ENCODE assay signal across 16 cellular contexts in the genomic region with DNA sequence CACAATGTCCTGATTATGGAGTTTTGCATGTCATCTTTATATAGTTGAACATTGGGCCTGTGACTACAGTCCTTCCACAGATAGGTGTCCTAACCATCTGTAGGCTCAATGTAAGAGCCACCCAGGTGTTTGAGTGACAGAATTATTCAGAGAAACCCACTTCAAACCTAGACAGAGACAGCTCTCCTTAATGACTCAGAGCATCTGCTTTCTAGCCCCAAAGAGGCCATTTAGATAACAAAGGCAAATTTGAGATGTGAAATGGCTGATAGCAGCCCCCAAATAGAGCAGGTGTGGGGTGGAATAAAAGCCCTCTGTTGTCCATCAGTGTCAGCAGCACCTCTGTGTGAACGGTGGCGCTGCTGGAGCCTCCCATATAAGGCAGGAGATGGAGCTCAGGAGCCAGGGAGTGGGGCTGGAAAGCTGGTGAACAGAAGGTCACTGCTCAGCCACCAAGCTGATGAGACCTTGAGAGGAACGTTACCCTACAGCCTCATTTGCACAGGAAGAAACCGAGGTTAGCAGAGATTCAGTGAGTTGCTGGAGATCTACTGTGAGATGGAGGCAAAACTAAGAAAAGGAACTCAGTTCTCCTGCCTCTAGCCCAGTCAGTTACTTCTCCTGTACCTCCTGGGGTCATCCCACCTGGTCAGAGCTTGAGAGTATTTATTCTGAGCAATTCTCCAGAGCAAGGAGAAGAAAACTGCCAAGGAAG.
DNase-seq lines count a peak whose midpoint lies in the region; ATAC-seq and TF ChIP-seq lines count a peak whose summit lies in the region.
"Had no signal": no experiment of that assay in that cellular context is flagged by ENCODE, and none has a peak within 500 bp of the region (broad histone marks: within the 10 kb centered on the region; RNA-seq: fewer than 3 reads in every experiment).

No MANE protein-coding gene starts in this region.

- H3K27ac Mint-ChIP-seq in activated B cell treated with CpG ODN at 0.5 μM for 24 hours = peak overlapping the region; percentile 71
- H3K27ac Mint-ChIP-seq in activated naive CD8-positive, alpha-beta T cell treated with anti-CD3 and anti-CD28 coated beads, Interleukin-2, amount 50 U/mL, for 24 hours = no peak overlapping the region
- no peak overlapping the region for H3K27ac Mint-ChIP-seq in mesothelial cell of epicardium
- H3K27ac Mint-ChIP-seq: activated T-helper 1 cell treated with anti-CD3 and anti-CD28 coated beads, Interleukin-12 subunit alpha, Interleukin-12 subunit beta, Interleukin-2, Interleukin-4 antibody, amounts not matched to agents 30 ng/mL and 10 ng/mL and 1 ng/mL, durations not matched to agents 14 hours and 24 hours and 36 hours had no signal

- TF ChIP-seq CTCF in activated B cell treated with CpG ODN at 0.5 μM for 24 hours (IDR thresholded peaks at IDR 0.05) = no peak
- no peak for TF ChIP-seq CTCF in mesothelial cell of epicardium (IDR thresholded peaks at IDR 0.05; ENCODE audit: unreplicated experiment)
- TF ChIP-seq CTCF in lower lobe of right lung (IDR thresholded peaks at IDR 0.05) = no peak

- peaks cover 60% of the 10 kb centered on the region for H3K4me1 Mint-ChIP-seq in activated B cell treated with CpG ODN at 0.5 μM for 24 hours
- no peaks in the 10 kb centered on the region for H3K4me1 Mint-ChIP-seq in activated naive CD8-positive, alpha-beta T cell treated with anti-CD3 and anti-CD28 coated beads, Interleukin-2, amount 50 U/mL, for 24 hours
- no peaks in the 10 kb centered on the region for H3K4me1 Mint-ChIP-seq in mesothelial cell of epicardium

- H3K9me3 Mint-ChIP-seq in activated B cell treated with CpG ODN at 0.5 μM for 24 hours = no peaks in the 10 kb centered on the region
- H3K9me3 Mint-ChIP-seq in activated naive CD8-positive, alpha-beta T cell treated with anti-CD3 and anti-CD28 coated beads, Interleukin-2, amount 50 U/mL, for 24 hours = no peaks in the 10 kb centered on the region
- H3K9me3 Mint-ChIP-seq in mesothelial cell of epicardium = no peaks in the 10 kb centered on the region
- H3K9me3 Mint-ChIP-seq: activated T-helper 1 cell treated with anti-CD3 and anti-CD28 coated beads, Interleukin-12 subunit alpha, Interleukin-12 subunit beta, Interleukin-2, Interleukin-4 antibody, amounts not matched to agents 30 ng/mL and 10 ng/mL and 1 ng/mL, durations not matched to agents 14 hours and 24 hours and 36 hours had no signal

- H3K9me3 ChIP-seq in lower lobe of right lung = no peaks in the 10 kb centered on the region

- no peak overlapping the region for H3K27ac ChIP-seq in lower lobe of right lung
- H3K27ac ChIP-seq: cardiac muscle cell, hepatocyte had no signal

- DNase-seq in NCI-H82 (lab: John Stamatoyannopoulos, UW) (peak; percentile 1), NCI-H82 treated with DMSO at 0.1 percent for 48 hours (lab: John Stamatoyannopoulos, UW; ENCODE audit: unreplicated experiment) (no peak), NCI-H524 treated with DMSO at 0.1 percent for 48 hours (lab: John Stamatoyannopoulos, UW) (peak; percentile 43), activated B cell treated with CpG ODN at 0.5 μM for 24 hours (no peak), mesothelial cell of epicardium (ENCODE audit: low spot score in 2 of 2, unreplicated experiment in 2 of 2) (no peak), EL (no peak), lower lobe of right lung (no peak)
- DNase-seq in activated naive CD8-positive, alpha-beta T cell treated with anti-CD3 and anti-CD28 coated beads, Interleukin-2, amount 50 U/mL, for 24 hours = no peak
- DNase-seq: ACHN; effector CD8-positive, alpha-beta T cell; NCI-H2081 treated with DMSO at 0.1 percent for 48 hours; stimulated activated CD4-positive, alpha-beta T cell treated with anti-CD3 and anti-CD28 coated beads, Interleukin-4, amount 100 ng/mL, for 24 hours; trophoblast cell had no signal

- intact Hi-C loops in activated B cell treated with CpG ODN at 0.5 μM for 24 hours (cut with micrococcal nuclease) = loop anchor here (5.0 to 10.0 kb wide), 2 partner anchors 320 to 377 kb away; a partner anchor contains a TSS
- intact Hi-C loops in lower lobe of right lung (cut with DNase I) = no loop called here

- no peaks in the 10 kb centered on the region for H3K4me1 ChIP-seq in lower lobe of right lung

- no peak overlapping the region for H3K4me3 Mint-ChIP-seq in activated B cell treated with CpG ODN at 0.5 μM for 24 hours
- H3K4me3 Mint-ChIP-seq in activated naive CD8-positive, alpha-beta T cell treated with anti-CD3 and anti-CD28 coated beads, Interleukin-2, amount 50 U/mL, for 24 hours = no peak overlapping the region
- H3K4me3 Mint-ChIP-seq in mesothelial cell of epicardium = no peak overlapping the region
- H3K4me3 Mint-ChIP-seq: activated T-helper 1 cell treated with anti-CD3 and anti-CD28 coated beads, Interleukin-12 subunit alpha, Interleukin-12 subunit beta, Interleukin-2, Interleukin-4 antibody, amounts not matched to agents 30 ng/mL and 10 ng/mL and 1 ng/mL, durations not matched to agents 14 hours and 24 hours and 36 hours had no signal

- POLR2A ChIA-PET in activated B cell treated with CpG ODN at 0.5 μM for 24 hours (lab: Charles Lee) = no interaction called here

- H3K36me3 ChIP-seq in lower lobe of right lung = no peaks in the 10 kb centered on the region
- H3K36me3 ChIP-seq: cardiac muscle cell had no signal

- ATAC-seq in activated B cell treated with CpG ODN at 0.5 μM for 24 hours (ENCODE audit: low read depth) = no peak
- no peak for ATAC-seq in activated naive CD8-positive, alpha-beta T cell treated with anti-CD3 and anti-CD28 coated beads, Interleukin-2, amount 50 U/mL, for 24 hours
- no peak for ATAC-seq in lower lobe of right lung

- H3K27me3 Mint-ChIP-seq in activated B cell treated with CpG ODN at 0.5 μM for 24 hours = no peaks in the 10 kb centered on the region
- peaks cover 2% of the 10 kb centered on the region for H3K27me3 Mint-ChIP-seq in activated naive CD8-positive, alpha-beta T cell treated with anti-CD3 and anti-CD28 coated beads, Interleukin-2, amount 50 U/mL, for 24 hours
- peaks cover 3% of the 10 kb centered on the region for H3K27me3 Mint-ChIP-seq in mesothelial cell of epicardium (ENCODE audit: low read depth)

- CTCF ChIA-PET in activated B cell treated with CpG ODN at 0.5 μM for 24 hours (lab: Charles Lee) = no interaction called here

- no peaks in the 10 kb centered on the region for H3K36me3 Mint-ChIP-seq in activated B cell treated with CpG ODN at 0.5 μM for 24 hours (ENCODE audit: low read depth)
- H3K36me3 Mint-ChIP-seq in activated naive CD8-positive, alpha-beta T cell treated with anti-CD3 and anti-CD28 coated beads, Interleukin-2, amount 50 U/mL, for 24 hours (ENCODE audit: low read depth) = no peaks in the 10 kb centered on the region
- no peaks in the 10 kb centered on the region for H3K36me3 Mint-ChIP-seq in mesothelial cell of epicardium

- H3K4me3 ChIP-seq in lower lobe of right lung = no peak overlapping the region
- H3K4me3 ChIP-seq: cardiac muscle cell, hepatocyte had no signal

- no peaks in the 10 kb centered on the region for H3K27me3 ChIP-seq in lower lobe of right lung (ENCODE audit: low read depth)
- H3K27me3 ChIP-seq: cardiac muscle cell, hepatocyte had no signal

Comparison
In these comparisons a context has a peak if more than half of its experiments do, and no peak if none do; other contexts are left out.
1. DNase-seq: peak in NCI-H82 (single experiment) and NCI-H524 treated with DMSO at 0.1 percent for 48 hours (single experiment); none in NCI-H82 treated with DMSO at 0.1 percent for 48 hours (single experiment), activated B cell treated with CpG ODN at 0.5 μM for 24 hours (single experiment), activated naive CD8-positive, alpha-beta T cell treated with anti-CD3 and anti-CD28 coated beads, Interleukin-2, amount 50 U/mL, for 24 hours (single experiment), mesothelial cell of epicardium (0 of 2), EL (single experiment) and lower lobe of right lung (single experiment).